In genomic region chr13:83810136-83810535, GRCh38 we compare ENCODE assay signal across 22 cellular contexts.
"Had no signal": no experiment of that assay in that cellular context is flagged by ENCODE, and none has a peak within 500 bp of the region (broad histone marks: within the 10 kb centered on the region; RNA-seq: fewer than 3 reads in every experiment).

No MANE protein-coding gene starts in this region.

- H2AFZ ChIP-seq: hepatocyte had no signal

- H3K27ac ChIP-seq: epithelial cell of prostate, esophagus squamous epithelium, hepatocyte, right lobe of liver, uterus had no signal

- FAIRE-seq: keratinocyte had no signal

- H3K4me2 ChIP-seq: hepatocyte had no signal

- H3K27me3 ChIP-seq: esophagus squamous epithelium, hepatocyte, right lobe of liver, uterus had no signal

- ATAC-seq: activated T-helper 17 cell treated with anti-CD3 and anti-CD28 coated beads, Interleukin-2, amount 50 U/mL, for 72 hours; left colon; naive thymus-derived CD8-positive, alpha-beta T cell; right lobe of liver had no signal

- DNase-seq: activated CD4-positive, alpha-beta memory T cell treated with anti-CD3 and anti-CD28 coated beads for 36 hours; activated CD4-positive, alpha-beta T cell treated with anti-CD3 and anti-CD28 coated beads, Interleukin-2, amount 10 ng/mL, durations not matched to agents 24 days and 14 days; activated CD4-positive, CD25-positive, alpha-beta regulatory T cell treated with anti-CD3 and anti-CD28 coated beads, Interleukin-2, amount 50 U/mL, for 72 hours; activated CD8-positive, alpha-beta memory T cell treated with anti-CD3 and anti-CD28 coated beads, Interleukin-2, amount 50 U/mL, for 48 hours; activated gamma-delta T cell treated with Interleukin-2 at 50 U/mL for 16 hours; activated naive CD4-positive, alpha-beta T cell treated with anti-CD3 and anti-CD28 coated beads, Interleukin-2, amount 50 U/mL, for 16 hours; activated T-cell treated with anti-CD3 and anti-CD28 coated beads, Interleukin-2, amount 50 U/mL, for 24 hours; amniotic stem cell; central memory CD4-positive, alpha-beta T cell; effector CD4-positive, alpha-beta T cell; esophagus squamous epithelium; left colon; naive thymus-derived CD8-positive, alpha-beta T cell; right lobe of liver; stimulated activated CD4-positive, alpha-beta T cell treated with anti-CD3 and anti-CD28 coated beads, Interleukin-2, amount 100 ng/mL, for 48 hours; stimulated activated naive CD4-positive, alpha-beta T cell treated with Interleukin-2 at 50 U/mL for 16 hours; T-helper 2 cell; uterus had no signal

- H3K79me2 ChIP-seq: hepatocyte had no signal

- H3K9me3 ChIP-seq: esophagus squamous epithelium, right lobe of liver, uterus had no signal

- H3K4me3 ChIP-seq: esophagus squamous epithelium, hepatocyte, right lobe of liver, uterus had no signal

- H3K36me3 ChIP-seq: esophagus squamous epithelium, right lobe of liver, uterus had no signal

- H3K4me1 ChIP-seq: esophagus squamous epithelium, right lobe of liver, uterus had no signal
